ENCODE assay signal across 12 cellular contexts in the genomic region with DNA sequence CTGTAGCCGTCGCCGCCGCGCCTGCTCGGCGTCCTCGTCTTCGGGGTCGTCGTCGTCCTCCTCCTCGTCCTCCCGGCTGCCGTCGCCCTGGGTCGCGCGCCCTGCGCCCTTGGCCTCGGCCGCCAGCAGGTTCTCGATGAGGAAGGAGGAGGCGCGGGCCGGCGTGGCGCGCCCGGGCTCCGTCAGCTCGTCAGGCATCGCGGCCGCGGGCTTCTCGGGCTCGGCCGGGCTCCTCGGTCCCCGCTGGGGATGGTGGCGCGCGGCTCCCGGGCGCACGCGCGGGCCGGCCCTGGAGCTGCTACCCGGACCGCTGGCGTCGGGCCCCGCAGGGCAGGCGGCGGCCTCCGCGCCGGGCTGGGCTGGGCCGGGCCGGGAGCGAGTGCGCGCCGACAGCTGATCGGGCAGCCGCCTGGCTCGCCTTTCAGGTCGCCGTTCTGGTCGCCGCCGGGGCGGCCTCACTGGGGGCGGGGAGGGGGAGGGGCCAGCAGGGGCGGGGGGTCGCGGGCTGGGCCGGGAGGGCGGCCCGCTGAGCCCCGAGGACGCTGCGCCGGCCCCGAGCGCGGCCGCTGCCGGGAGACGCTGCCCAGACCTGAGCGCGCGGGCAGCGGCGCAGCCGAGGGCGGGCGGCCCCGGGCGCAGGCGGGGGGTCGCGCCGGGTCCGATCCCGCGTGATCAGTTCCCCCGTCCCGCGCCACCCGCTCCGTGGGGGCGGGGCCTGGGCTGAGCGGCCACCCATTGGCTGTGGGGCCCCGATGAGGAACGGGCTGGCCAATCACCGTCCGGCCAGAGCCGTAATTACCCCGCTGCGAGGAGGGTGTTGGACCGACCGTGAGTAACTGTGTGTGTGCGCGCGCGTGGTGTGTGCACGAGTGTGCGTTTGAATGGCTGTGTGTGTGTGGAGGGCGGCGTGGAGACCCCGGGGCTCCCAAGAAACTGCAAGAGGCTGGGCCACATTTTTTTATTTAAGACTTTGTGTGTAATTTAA. TPM values are rescaled to one million over a fixed set of nuclear protein-coding genes. Genes with fewer than 3 reads are reported as not detected.
A peak's percentile ranks its signal among the peaks of the same experiment; 100 is the strongest.
DNase-seq lines count a peak whose midpoint lies in the region; ATAC-seq and TF ChIP-seq lines count a peak whose summit lies in the region.
"Had no signal": no experiment of that assay in that cellular context is flagged by ENCODE, and none has a peak within 500 bp of the region (broad histone marks: within the 10 kb centered on the region; RNA-seq: fewer than 3 reads in every experiment).

TSS of gene HMX1 (minus strand) at position 423 of the 985 bp plus-strand sequence. CDS start at position 198, 225 bp downstream.

- intact Hi-C loops in esophagus squamous epithelium (cut with DNase I): no loop called here

- peak within 1 kb of the TSS; percentile 39 for H3K4me3 Mint-ChIP-seq in activated naive CD8-positive, alpha-beta T cell treated with anti-CD3 and anti-CD28 coated beads, Interleukin-2, amount 10 ng/mL, durations not matched to agents 7 days and 5 days
- H3K4me3 Mint-ChIP-seq in activated naive CD8-positive, alpha-beta T cell treated with anti-CD3 and anti-CD28 coated beads for 36 hours: no peak within 1 kb of the TSS
- H3K4me3 Mint-ChIP-seq: T-helper 1 cell treated with Interleukin-12 subunit alpha and Interleukin-12 subunit beta and Interleukin-4 antibody, amounts not matched to agents 30 μg/mL and 1 μg/mL, for 36 hours had no signal

- no peaks in the 10 kb centered on the region for H3K9me3 ChIP-seq in adipocyte (ENCODE audit: control insufficient read depth, low read length)
- no peaks in the 10 kb centered on the region for H3K9me3 ChIP-seq in esophagus squamous epithelium

- peaks cover 74% of the 10 kb centered on the region for H3K27me3 Mint-ChIP-seq in activated naive CD8-positive, alpha-beta T cell treated with anti-CD3 and anti-CD28 coated beads, Interleukin-2, amount 10 ng/mL, durations not matched to agents 7 days and 5 days
- peaks cover 81% of the 10 kb centered on the region for H3K27me3 Mint-ChIP-seq in activated naive CD8-positive, alpha-beta T cell treated with anti-CD3 and anti-CD28 coated beads for 36 hours

- no peak for TF ChIP-seq POLR2A in esophagus squamous epithelium (IDR thresholded peaks at IDR 0.05)

- no peaks in the 10 kb centered on the region for H3K4me1 ChIP-seq in adipocyte (ENCODE audit: control insufficient read depth, insufficient read depth, low read length)
- H3K4me1 ChIP-seq in esophagus squamous epithelium: peaks cover 0 to 37% (median 12%) of the 10 kb centered on the region in 3 donors

- H3K36me3 ChIP-seq in adipocyte (ENCODE audit: control insufficient read depth, insufficient read depth, low read length, severe bottlenecking): no peaks in the 10 kb centered on the region
- H3K36me3 ChIP-seq in esophagus squamous epithelium: no peaks in the 10 kb centered on the region

- TF ChIP-seq CTCF in esophagus squamous epithelium (IDR thresholded peaks at IDR 0.05): no peak

- H3K36me3 Mint-ChIP-seq in activated naive CD8-positive, alpha-beta T cell treated with anti-CD3 and anti-CD28 coated beads, Interleukin-2, amount 10 ng/mL, durations not matched to agents 7 days and 5 days: no peaks in the 10 kb centered on the region
- no peaks in the 10 kb centered on the region for H3K36me3 Mint-ChIP-seq in activated naive CD8-positive, alpha-beta T cell treated with anti-CD3 and anti-CD28 coated beads for 36 hours

- peaks cover 1% of the 10 kb centered on the region for H3K9me3 Mint-ChIP-seq in activated naive CD8-positive, alpha-beta T cell treated with anti-CD3 and anti-CD28 coated beads, Interleukin-2, amount 10 ng/mL, durations not matched to agents 7 days and 5 days
- H3K9me3 Mint-ChIP-seq in activated naive CD8-positive, alpha-beta T cell treated with anti-CD3 and anti-CD28 coated beads for 36 hours: peaks cover 5% of the 10 kb centered on the region

- no peak within 1 kb of the TSS for H3K9ac ChIP-seq in adipocyte (ENCODE audit: low read length)

- peaks cover 4% of the 10 kb centered on the region for H3K4me1 Mint-ChIP-seq in activated naive CD8-positive, alpha-beta T cell treated with anti-CD3 and anti-CD28 coated beads, Interleukin-2, amount 10 ng/mL, durations not matched to agents 7 days and 5 days
- peaks cover 9% of the 10 kb centered on the region for H3K4me1 Mint-ChIP-seq in activated naive CD8-positive, alpha-beta T cell treated with anti-CD3 and anti-CD28 coated beads for 36 hours

- no peak for ATAC-seq in activated naive CD8-positive, alpha-beta T cell treated with anti-CD3 and anti-CD28 coated beads, Interleukin-2, amount 10 ng/mL, durations not matched to agents 7 days and 5 days (ENCODE audit: low read depth)

- no peak for DNase-seq in activated naive CD8-positive, alpha-beta T cell treated with anti-CD3 and anti-CD28 coated beads, Interleukin-2, amount 10 ng/mL, durations not matched to agents 7 days and 5 days
- no peak for DNase-seq in activated naive CD8-positive, alpha-beta T cell treated with anti-CD3 and anti-CD28 coated beads for 36 hours
- peak; percentile 13 for DNase-seq in adipocyte (ENCODE audit: low read depth)
- peak; percentile 91 for DNase-seq in iPS-NIHi11 (ENCODE audit: low spot score)
- peak in 46 of 49 donors; percentile 7 to 86 (median 46) for DNase-seq in substantia nigra (lab: John Stamatoyannopoulos, UW)
- no peak for DNase-seq in esophagus squamous epithelium (lab: John Stamatoyannopoulos, UW)
- no peak for DNase-seq in cortex of kidney (lab: John Stamatoyannopoulos, UW)
- DNase-seq in RKO (ENCODE audit: low spot score): no peak
- DNase-seq: activated naive CD4-positive, alpha-beta T cell; naive B cell had no signal

- peak within 1 kb of the TSS; percentile 64 for H3K27ac Mint-ChIP-seq in activated naive CD8-positive, alpha-beta T cell treated with anti-CD3 and anti-CD28 coated beads, Interleukin-2, amount 10 ng/mL, durations not matched to agents 7 days and 5 days
- H3K27ac Mint-ChIP-seq in activated naive CD8-positive, alpha-beta T cell treated with anti-CD3 and anti-CD28 coated beads for 36 hours: no peak within 1 kb of the TSS
- H3K27ac Mint-ChIP-seq: naive B cell; T-helper 1 cell treated with Interleukin-12 subunit alpha and Interleukin-12 subunit beta and Interleukin-4 antibody, amounts not matched to agents 30 μg/mL and 1 μg/mL, for 36 hours had no signal

- 0 to 5% methylated on average over 3 to 16 of the region's 134 CpGs for WGBS in esophagus squamous epithelium, 2 donors

- POLR2A ChIA-PET in activated naive CD8-positive, alpha-beta T cell treated with anti-CD3 and anti-CD28 coated beads, Interleukin-2, amount 10 ng/mL, durations not matched to agents 7 days and 5 days (lab: Charles Lee): no interaction called here

- H3K27ac ChIP-seq in substantia nigra (ENCODE audit: low read depth, low read length, poor library complexity, severe bottlenecking) (no peak within 1 kb of the TSS), esophagus squamous epithelium (no peak within 1 kb of the TSS)

- H3K4me3 ChIP-seq in adipocyte (ENCODE audit: low read length) (no peak within 1 kb of the TSS), esophagus squamous epithelium (peak within 1 kb of the TSS in 2 of 4 donors; percentile 21 to 47)

- H3K27me3 ChIP-seq in adipocyte (replicated peaks; ENCODE audit: control insufficient read depth, insufficient read depth, low read length): peaks cover 63% of the 10 kb centered on the region
- H3K27me3 ChIP-seq in esophagus squamous epithelium: peaks cover 25 to 100% (median 43%) of the 10 kb centered on the region in 4 donors

RNA-seq across cellular contexts. Expression of gene HMX1, which starts in this region (rescaled TPM):
- total RNA-seq in activated naive CD8-positive, alpha-beta T cell treated with anti-CD3 and anti-CD28 coated beads, Interleukin-2, amount 10 ng/mL, durations not matched to agents 7 days and 5 days: not detected
- total RNA-seq in activated naive CD8-positive, alpha-beta T cell treated with anti-CD3 and anti-CD28 coated beads for 36 hours: not detected
- total RNA-seq in esophagus squamous epithelium: under 1 TPM in 1 of 4 donors, not detected in 3; 0.19 TPM
- total RNA-seq: HT-29 had no signal

Comparison
In these comparisons a context has a peak if more than half of its experiments do, and no peak if none do; other contexts are left out.
1. DNase-seq: peak in adipocyte (single experiment), iPS-NIHi11 (single experiment) and substantia nigra (46 of 49); none in activated naive CD8-positive, alpha-beta T cell treated with anti-CD3 and anti-CD28 coated beads, Interleukin-2, amount 10 ng/mL, durations not matched to agents 7 days and 5 days (single experiment), activated naive CD8-positive, alpha-beta T cell treated with anti-CD3 and anti-CD28 coated beads for 36 hours (single experiment), esophagus squamous epithelium (single experiment), cortex of kidney (single experiment) and RKO (single experiment).